In the genomic region with DNA sequence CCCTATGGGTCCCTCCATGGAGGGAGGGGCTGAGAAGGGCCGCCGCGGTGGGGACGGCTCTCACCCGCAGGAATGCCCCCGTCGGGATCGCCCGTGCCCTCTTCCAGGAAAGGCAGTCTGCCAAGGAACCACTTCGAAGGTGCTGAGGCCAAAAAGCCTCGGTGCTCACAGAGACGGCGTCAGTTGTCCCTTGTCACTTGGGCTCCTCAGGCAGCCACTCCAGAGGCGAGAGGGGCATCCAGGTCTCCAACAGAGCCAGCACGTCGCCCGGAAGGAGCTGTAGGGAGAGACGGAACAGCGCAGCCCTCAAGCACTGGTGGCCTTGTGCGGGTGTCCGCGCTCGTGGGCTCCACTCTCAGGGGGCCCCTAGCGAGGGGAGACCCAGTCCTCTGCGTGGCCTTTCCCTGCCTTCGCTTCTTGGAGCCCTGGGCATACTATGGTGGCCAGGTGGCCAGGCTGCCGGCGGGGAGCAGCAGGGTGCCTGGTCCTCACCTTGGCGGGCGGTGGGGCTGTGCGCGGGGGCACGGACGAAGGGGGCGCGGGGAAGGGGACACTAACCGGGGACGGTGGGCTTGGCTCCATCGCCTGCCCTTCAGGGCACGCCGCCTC, we compare ENCODE assay signal across 2 cellular contexts.
TF ChIP-seq lines count a peak whose summit lies in the region.

No MANE protein-coding gene starts in this region.

TF ChIP-seq in SK-N-SH, 30 proteins besides CTCF, POLR2A, EP300 and RAD21:
- TF ChIP-seq EZH2phosphoT487 (IDR thresholded peaks at IDR 0.05; ENCODE audit: borderline replicate concordance, low read depth) (no peak), FOXM1 (IDR thresholded peaks at IDR 0.05; ENCODE audit: low read depth) (no peak), ZBTB33 (IDR thresholded peaks at IDR 0.05; ENCODE audit: borderline replicate concordance, low read depth) (no peak), RXRA (IDR thresholded peaks at IDR 0.05; ENCODE audit: borderline replicate concordance, low read depth) (no peak), YY1 (IDR thresholded peaks at IDR 0.05; ENCODE audit: low read depth) (no peak), NRF1 (IDR thresholded peaks at IDR 0.05; ENCODE audit: low read depth, low read length) (no peak), FOXJ3 (CRISPR knock-in tag; IDR thresholded peaks at IDR 0.05) (no peak), POLR2AphosphoS5 (IDR thresholded peaks at IDR 0.05; ENCODE audit: low read depth, low read length) (no peak), FOSL2 (IDR thresholded peaks at IDR 0.05; ENCODE audit: borderline replicate concordance, low read depth) (no peak), NFIC (IDR thresholded peaks at IDR 0.05; ENCODE audit: borderline replicate concordance) (no peak)

TF ChIP-seq in SK-N-SH treated with all-trans-retinoic acid at 6 μM for 48 hours, 23 proteins besides CTCF, POLR2A, EP300 and RAD21:
- TF ChIP-seq ZFP30 (CRISPR knock-in tag; IDR thresholded peaks at IDR 0.05) (no peak), ZNF565 (CRISPR knock-in tag; conservative IDR thresholded peaks at IDR 0.05; ENCODE audit: low read depth) (no peak), BACH2 (CRISPR knock-in tag; IDR thresholded peaks at IDR 0.05; ENCODE audit: borderline replicate concordance) (no peak), GLIS3 (CRISPR knock-in tag; IDR thresholded peaks at IDR 0.05) (no peak), ESRRG (CRISPR knock-in tag; IDR thresholded peaks at IDR 0.05) (no peak), TOX (CRISPR knock-in tag; IDR thresholded peaks at IDR 0.05; ENCODE audit: borderline replicate concordance) (no peak), ZFP3 (CRISPR knock-in tag; IDR thresholded peaks at IDR 0.05) (no peak), SNAI2 (CRISPR knock-in tag; IDR thresholded peaks at IDR 0.05) (no peak)
- TF ChIP-seq, protein P1, sequence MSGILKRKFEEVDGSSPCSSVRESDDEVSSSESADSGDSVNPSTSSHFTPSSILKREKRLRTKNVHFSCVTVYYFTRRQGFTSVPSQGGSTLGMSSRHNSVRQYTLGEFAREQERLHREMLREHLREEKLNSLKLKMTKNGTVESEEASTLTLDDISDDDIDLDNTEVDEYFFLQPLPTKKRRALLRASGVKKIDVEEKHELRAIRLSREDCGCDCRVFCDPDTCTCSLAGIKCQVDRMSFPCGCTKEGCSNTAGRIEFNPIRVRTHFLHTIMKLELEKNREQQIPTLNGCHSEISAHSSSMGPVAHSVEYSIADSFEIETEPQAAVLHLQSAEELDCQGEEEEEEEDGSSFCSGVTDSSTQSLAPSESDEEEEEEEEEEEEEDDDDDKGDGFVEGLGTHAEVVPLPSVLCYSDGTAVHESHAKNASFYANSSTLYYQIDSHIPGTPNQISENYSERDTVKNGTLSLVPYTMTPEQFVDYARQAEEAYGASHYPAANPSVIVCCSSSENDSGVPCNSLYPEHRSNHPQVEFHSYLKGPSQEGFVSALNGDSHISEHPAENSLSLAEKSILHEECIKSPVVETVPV (CRISPR knock-in tag; IDR thresholded peaks at IDR 0.05) = no peak
